Comparison of ENCODE assay signal across 23 cellular contexts in the genomic region with DNA sequence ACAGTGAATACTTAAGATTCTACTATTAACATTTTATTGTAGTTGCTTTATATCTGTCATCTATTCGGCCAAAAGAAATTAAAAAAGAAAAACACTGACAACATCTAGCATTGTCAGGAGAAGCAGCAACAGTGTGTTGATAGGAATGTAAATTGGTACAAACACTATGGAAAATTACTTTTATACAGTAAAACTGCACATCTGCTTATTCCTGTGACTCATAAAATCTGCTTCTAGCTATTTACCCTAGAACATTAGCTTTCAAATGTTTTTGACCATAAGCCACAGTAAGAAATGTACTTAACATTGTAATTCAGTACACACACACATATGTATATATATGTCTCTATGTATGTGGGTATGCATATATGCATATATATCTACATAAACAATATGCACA.
DNase-seq lines count a peak whose midpoint lies in the region; ATAC-seq, FAIRE-seq and TF ChIP-seq lines count a peak whose summit lies in the region.
"Had no signal": no experiment of that assay in that cellular context is flagged by ENCODE, and none has a peak within 500 bp of the region (broad histone marks: within the 10 kb centered on the region; RNA-seq: fewer than 3 reads in every experiment).

No MANE protein-coding gene starts in this region.

- ATAC-seq in right lobe of liver = no peak
- ATAC-seq: HepG2 had no signal

- FAIRE-seq in urothelium cell line (lab: Jason Lieb, UNC) = peak; percentile 58
- no peak for FAIRE-seq in H54 (lab: Jason Lieb, UNC)
- FAIRE-seq: HepG2 had no signal

- DNase-seq in GM23248 (peak; percentile 16), RPMI7951 (ENCODE audit: low read depth) (peak; percentile 29), fibroblast of peridontal ligament (ENCODE audit: extremely low read depth) (peak; percentile 23), urothelium cell line (ENCODE audit: low spot score) (no peak), H54 (ENCODE audit: insufficient read length, low spot score) (no peak), right lobe of liver (no peak), NCI-H524 (lab: John Stamatoyannopoulos, UW) (no peak)
- DNase-seq: CD4-positive, alpha-beta memory T cell; DND-41; GDM1; KBM-7; NCI-H1092 treated with DMSO at 0.1 percent for 48 hours; NCI-H1436 treated with DMSO at 0.1 percent for 48 hours; NCI-H2029; NCI-H2227 treated with DMSO at 0.1 percent for 48 hours; NCI-H510A; NCI-H774; NK-92 treated with Interleukin-12 subunit alpha and Interleukin-12 subunit beta, amount 100 ng/mL, for 24 hours; Peyer's patch; SJCRH30 had no signal

- no peaks in the 10 kb centered on the region for H3K27me3 ChIP-seq in GM23248 (replicated peaks; ENCODE audit: insufficient read depth)
- H3K27me3 ChIP-seq in right lobe of liver = no peaks in the 10 kb centered on the region
- H3K27me3 ChIP-seq: BLaER1 treated with 17β-estradiol and CSF1 and Interleukin-3, amounts not matched to agents 10 nM and 100 nM; Peyer's patch; SJCRH30 had no signal

- H3F3A ChIP-seq in GM23248 (ENCODE audit: insufficient read depth) = no peaks in the 10 kb centered on the region

- no peaks in the 10 kb centered on the region for H3K9me2 ChIP-seq in GM23248 (ENCODE audit: insufficient read depth)

- H3K9ac ChIP-seq in GM23248 = no peak overlapping the region
- H3K9ac ChIP-seq: BLaER1 treated with 17β-estradiol and CSF1 and Interleukin-3, amounts not matched to agents 10 nM and 100 nM had no signal

- no peaks in the 10 kb centered on the region for H4K20me1 ChIP-seq in GM23248 (ENCODE audit: insufficient read depth)
- H4K20me1 ChIP-seq: BLaER1 treated with 17β-estradiol and CSF1 and Interleukin-3, amounts not matched to agents 10 nM and 100 nM had no signal

- H3K36me3 ChIP-seq in GM23248 (ENCODE audit: low read depth) (no peaks in the 10 kb centered on the region), right lobe of liver (no peaks in the 10 kb centered on the region)
- H3K36me3 ChIP-seq: BLaER1 treated with 17β-estradiol and CSF1 and Interleukin-3, amounts not matched to agents 10 nM and 100 nM; Peyer's patch; SJCRH30 had no signal

- in situ Hi-C loops in GM23248 (cut with MboI) = no loop called here

- H3K4me1 ChIP-seq in GM23248 (ENCODE audit: insufficient read depth) (no peaks in the 10 kb centered on the region), right lobe of liver (no peaks in the 10 kb centered on the region)
- H3K4me1 ChIP-seq: BLaER1 treated with 17β-estradiol and CSF1 and Interleukin-3, amounts not matched to agents 10 nM and 100 nM; Peyer's patch; SJCRH30 had no signal

- H3K27ac ChIP-seq in GM23248 (no peak overlapping the region), right lobe of liver (no peak overlapping the region)
- H3K27ac ChIP-seq: BLaER1 treated with 17β-estradiol and CSF1 and Interleukin-3, amounts not matched to agents 10 nM and 100 nM; HL-60; Peyer's patch; SJCRH30 had no signal

- H3K4me2 ChIP-seq in GM23248 (ENCODE audit: unreplicated experiment) = no peak overlapping the region
- H3K4me2 ChIP-seq: BLaER1 treated with 17β-estradiol and CSF1 and Interleukin-3, amounts not matched to agents 10 nM and 100 nM had no signal

- intact Hi-C loops in right lobe of liver (cut with DNase I) = no loop called here

- H3K9me3 ChIP-seq in GM23248 (ENCODE audit: low read depth) (no peaks in the 10 kb centered on the region), right lobe of liver (no peaks in the 10 kb centered on the region)
- H3K9me3 ChIP-seq: Peyer's patch, SJCRH30 had no signal

- no peaks in the 10 kb centered on the region for H3K79me2 ChIP-seq in GM23248 (ENCODE audit: insufficient read depth)

- TF ChIP-seq POLR2A in H54 (IDR thresholded peaks at IDR 0.05; ENCODE audit: low read depth, low read length) (no peak), right lobe of liver (IDR thresholded peaks at IDR 0.05) (no peak)

- no peak for TF ChIP-seq CTCF in right lobe of liver (IDR thresholded peaks at IDR 0.05)

- H3K4me3 ChIP-seq in GM23248 (no peak overlapping the region), right lobe of liver (no peak overlapping the region)
- H3K4me3 ChIP-seq: BLaER1 treated with 17β-estradiol and CSF1 and Interleukin-3, amounts not matched to agents 10 nM and 100 nM; Peyer's patch; SJCRH30 had no signal

- H2AFZ ChIP-seq in GM23248 = no peak overlapping the region

- 93 to 96% methylated on average over 1 of the region's 1 CpG for WGBS in GM23248 (ENCODE audit: low coverage in 1 of 2, low lambda C conversion rate in 2 of 2, missing lambda C conversion rate in 2 of 2), 2 experiments
- 88% methylated on average over 1 of the region's 1 CpG for WGBS in right lobe of liver (ENCODE audit: insufficient coverage, low coverage, low lambda C conversion rate, missing lambda C conversion rate)

Comparison
In these comparisons a context has a peak if more than half of its experiments do, and no peak if none do; other contexts are left out.
1. DNase-seq: peak in GM23248 (single experiment), RPMI7951 (single experiment) and fibroblast of peridontal ligament (single experiment); none in urothelium cell line (single experiment), H54 (single experiment), right lobe of liver (0 of 3) and NCI-H524 (0 of 2).